Comparison of ENCODE assay signal across 37 cellular contexts in the genomic region with DNA sequence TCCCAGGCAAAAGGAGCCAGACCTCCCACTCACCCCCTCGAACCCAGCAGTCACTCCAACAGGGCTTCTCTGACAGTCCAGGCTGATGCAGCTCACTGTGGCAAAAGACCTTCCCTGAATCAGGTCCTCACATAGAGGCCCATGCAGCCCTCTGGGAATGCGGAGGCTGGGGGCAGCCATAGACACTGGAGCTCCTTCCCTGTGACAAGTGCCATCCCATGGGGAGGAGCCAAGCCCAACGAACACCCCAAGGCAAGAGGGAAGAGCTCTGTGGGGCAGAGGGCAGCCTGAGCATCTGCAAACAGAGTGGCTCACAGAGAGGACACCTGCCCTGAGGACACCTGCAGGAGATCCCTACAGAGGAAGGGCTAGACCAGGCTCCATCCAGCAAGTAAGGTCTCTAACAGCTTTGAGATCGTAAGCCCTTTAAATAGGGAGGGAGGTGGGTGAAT. TPM values are rescaled to one million over a fixed set of nuclear protein-coding genes. Genes with fewer than 3 reads are reported as not detected.
DNase-seq lines count a peak whose midpoint lies in the region; ATAC-seq, FAIRE-seq and TF ChIP-seq lines count a peak whose summit lies in the region.
"Had no signal": no experiment of that assay in that cellular context is flagged by ENCODE, and none has a peak within 500 bp of the region (broad histone marks: within the 10 kb centered on the region; RNA-seq: fewer than 3 reads in every experiment).

Gene LINC01488 (plus strand): TSS at position 271 of the 452 bp plus-strand sequence.

- H3K9ac ChIP-seq in kidney (ENCODE audit: low read length in 2 of 2) (no peak within 1 kb of the TSS), neural progenitor cell (no peak within 1 kb of the TSS)

- H3K27me3 ChIP-seq in right atrium auricular region (no peaks in the 10 kb centered on the region), neural progenitor cell (no peaks in the 10 kb centered on the region)
- H3K27me3 ChIP-seq: ascending aorta, sigmoid colon, SJSA1 had no signal

- no peak for ATAC-seq in Right ventricle myocardium inferior
- ATAC-seq: activated CD4-positive, alpha-beta T cell treated with anti-CD3 and anti-CD28 coated beads for 36 hours; activated CD8-positive, alpha-beta T cell treated with anti-CD3 and anti-CD28 coated beads, Interleukin-2, amount 10 ng/mL, durations not matched to agents 7 days and 5 days; effector memory CD8-positive, alpha-beta T cell; GM23338; K562 had no signal

- H3K4me1 Mint-ChIP-seq in neural progenitor cell (peaks cover 30% of the 10 kb centered on the region), type B pancreatic cell (ENCODE audit: unreplicated experiment) (peaks cover 9% of the 10 kb centered on the region)
- H3K4me1 Mint-ChIP-seq: activated CD4-positive, alpha-beta T cell treated with anti-CD3 and anti-CD28 coated beads for 36 hours; activated naive CD8-positive, alpha-beta T cell treated with anti-CD3 and anti-CD28 coated beads, Interleukin-2, amount 10 ng/mL, durations not matched to agents 7 days and 5 days; CD14-positive monocyte had no signal

- H3K27ac Mint-ChIP-seq in neural progenitor cell (peak within 1 kb of the TSS; percentile 93), type B pancreatic cell (no peak within 1 kb of the TSS)
- H3K27ac Mint-ChIP-seq: activated CD4-positive, alpha-beta T cell treated with anti-CD3 and anti-CD28 coated beads for 36 hours; activated CD8-positive, alpha-beta T cell treated with anti-CD3 and anti-CD28 coated beads, Interleukin-2, amount 10 ng/mL, durations not matched to agents 7 days and 5 days; activated naive CD8-positive, alpha-beta T cell treated with anti-CD3 and anti-CD28 coated beads, Interleukin-2, amount 10 ng/mL, durations not matched to agents 7 days and 5 days; effector memory CD8-positive, alpha-beta T cell; GM23338 had no signal

- intact Hi-C loops in Right ventricle myocardium inferior (cut with DNase I), result no loop called here
- intact Hi-C loops in kidney (cut with DNase I), result no loop called here

- DNase-seq in Right ventricle myocardium inferior (ENCODE audit: missing footprints), result peak; percentile 34
- DNase-seq in right atrium auricular region (ENCODE audit: low spot score), result no peak
- peak; percentile 19 for DNase-seq in kidney
- DNase-seq in neural progenitor cell (ENCODE audit: low spot score), result no peak
- no peak for DNase-seq in type B pancreatic cell (ENCODE audit: extremely low spot score, unreplicated experiment)
- no peak for DNase-seq in GM13976 (ENCODE audit: low spot score)
- DNase-seq in mucosa of gallbladder (ENCODE audit: low spot score), result no peak
- DNase-seq in stimulated activated naive CD4-positive, alpha-beta T cell treated with Interleukin-2 at 50 U/mL for 16 hours (lab: John Stamatoyannopoulos, UW), result no peak
- DNase-seq: 8988T; activated CD4-positive, alpha-beta T cell treated with anti-CD3 and anti-CD28 coated beads for 36 hours; activated CD8-positive, alpha-beta T cell treated with anti-CD3 and anti-CD28 coated beads, Interleukin-2, amount 10 ng/mL, durations not matched to agents 7 days and 5 days; activated effector memory CD4-positive, alpha-beta T cell treated with anti-CD3 and anti-CD28 coated beads, Interleukin-2, amount 50 U/mL, for 16 hours; activated naive CD8-positive, alpha-beta T cell treated with anti-CD3 and anti-CD28 coated beads, Interleukin-2, amount 10 ng/mL, durations not matched to agents 7 days and 5 days; effector memory CD8-positive, alpha-beta T cell; glutamatergic neuron; islet precursor cell; NCI-H1048; NCI-H446; NCI-H748 treated with DMSO at 0.1 percent for 48 hours; sigmoid colon; stimulated activated CD4-positive, alpha-beta T cell treated with anti-CD3 and anti-CD28 coated beads, Interleukin-4, amount 100 ng/mL, for 4 hours; T-helper 9 cell had no signal

- in situ Hi-C loops in GM13976 (cut with MboI; ENCODE audit: low sequenced_read_pairs, unreplicated experiment), result no loop called here

- no peaks in the 10 kb centered on the region for H3K36me3 Mint-ChIP-seq in neural progenitor cell
- no peaks in the 10 kb centered on the region for H3K36me3 Mint-ChIP-seq in type B pancreatic cell
- H3K36me3 Mint-ChIP-seq: activated naive CD8-positive, alpha-beta T cell treated with anti-CD3 and anti-CD28 coated beads, Interleukin-2, amount 10 ng/mL, durations not matched to agents 7 days and 5 days; CD14-positive monocyte had no signal

- no peak for FAIRE-seq in kidney (lab: Jason Lieb, UNC)
- FAIRE-seq: G401.6, K562, RCC 7860 had no signal

- H3K4me3 ChIP-seq in right atrium auricular region, result no peak within 1 kb of the TSS
- H3K4me3 ChIP-seq in kidney (ENCODE audit: low read length in 2 of 2), result no peak within 1 kb of the TSS
- H3K4me3 ChIP-seq in neural progenitor cell, result no peak within 1 kb of the TSS
- H3K4me3 ChIP-seq: ascending aorta, GM23338, K562, lung, sigmoid colon, SJSA1 had no signal

- H3K27ac ChIP-seq in right atrium auricular region (peak within 1 kb of the TSS in 1 of 2 donors; percentile 23), kidney (ENCODE audit: low read depth in 2 of 2, low read length in 2 of 2) (peak within 1 kb of the TSS in 1 of 2 donors; percentile 67), neural progenitor cell (no peak within 1 kb of the TSS)
- H3K27ac ChIP-seq: ascending aorta, sigmoid colon, SJSA1, VCaP had no signal

- H3K27me3 Mint-ChIP-seq in neural progenitor cell (ENCODE audit: insufficient read depth, low read depth) (no peaks in the 10 kb centered on the region), type B pancreatic cell (peaks cover 3% of the 10 kb centered on the region)
- H3K27me3 Mint-ChIP-seq: activated CD4-positive, alpha-beta T cell treated with anti-CD3 and anti-CD28 coated beads for 36 hours had no signal

- H3K9me3 ChIP-seq in right atrium auricular region (no peaks in the 10 kb centered on the region), kidney (ENCODE audit: control insufficient read depth in 1 of 2, low read length in 2 of 2) (no peaks in the 10 kb centered on the region), neural progenitor cell (ENCODE audit: low read depth) (no peaks in the 10 kb centered on the region)
- H3K9me3 ChIP-seq: ascending aorta, sigmoid colon, SJSA1 had no signal

- no peak within 1 kb of the TSS for H3K4me3 Mint-ChIP-seq in neural progenitor cell
- H3K4me3 Mint-ChIP-seq in type B pancreatic cell, result peak within 1 kb of the TSS; percentile 44
- H3K4me3 Mint-ChIP-seq: activated CD4-positive, alpha-beta T cell treated with anti-CD3 and anti-CD28 coated beads for 36 hours; activated CD8-positive, alpha-beta T cell treated with anti-CD3 and anti-CD28 coated beads, Interleukin-2, amount 10 ng/mL, durations not matched to agents 7 days and 5 days; activated naive CD8-positive, alpha-beta T cell treated with anti-CD3 and anti-CD28 coated beads, Interleukin-2, amount 10 ng/mL, durations not matched to agents 7 days and 5 days; CD14-positive monocyte; effector memory CD8-positive, alpha-beta T cell; GM23338 had no signal

- peaks cover 0 to 44% of the 10 kb centered on the region in 2 donors for H3K4me1 ChIP-seq in right atrium auricular region
- peaks cover 3 to 15% of the 10 kb centered on the region in 2 donors for H3K4me1 ChIP-seq in kidney (ENCODE audit: control insufficient read depth in 1 of 2, insufficient read depth in 1 of 2, low read depth in 1 of 2, low read length in 2 of 2)
- H3K4me1 ChIP-seq in neural progenitor cell, result peaks cover 30% of the 10 kb centered on the region

- no peak within 1 kb of the TSS for H2AFZ ChIP-seq in neural progenitor cell (replicated peaks)
- H2AFZ ChIP-seq: GM23338 had no signal

- no peaks in the 10 kb centered on the region for H4K20me1 ChIP-seq in neural progenitor cell (ENCODE audit: low read depth)

- H3K36me3 ChIP-seq in right atrium auricular region (no peaks in the 10 kb centered on the region), kidney (ENCODE audit: control insufficient read depth in 1 of 2, insufficient read depth in 2 of 2, low read length in 2 of 2) (no peaks in the 10 kb centered on the region), neural progenitor cell (no peaks in the 10 kb centered on the region)
- H3K36me3 ChIP-seq: ascending aorta, sigmoid colon, SJSA1 had no signal

- H3K4me2 ChIP-seq in neural progenitor cell, result no peak within 1 kb of the TSS
- H3K4me2 ChIP-seq: GM23338 had no signal

- TF ChIP-seq CTCF in right atrium auricular region (IDR thresholded peaks at IDR 0.05) (no peak), kidney (IDR thresholded peaks at IDR 0.05; ENCODE audit: borderline replicate concordance, extremely low read depth, insufficient read depth) (no peak), neural progenitor cell (IDR thresholded peaks at IDR 0.05) (no peak), type B pancreatic cell (conservative IDR thresholded peaks at IDR 0.05) (no peak), GM13976 (IDR thresholded peaks at IDR 0.05; ENCODE audit: borderline replicate concordance, control extremely low read depth, extremely low read depth, insufficient read depth, missing control alignments) (no peak)

- no peaks in the 10 kb centered on the region for H3F3A ChIP-seq in neural progenitor cell (ENCODE audit: low read depth)

- no peaks in the 10 kb centered on the region for H3K79me2 ChIP-seq in neural progenitor cell (ENCODE audit: low read depth)

- no peaks in the 10 kb centered on the region for H3K9me3 Mint-ChIP-seq in neural progenitor cell
- no peaks in the 10 kb centered on the region for H3K9me3 Mint-ChIP-seq in type B pancreatic cell
- H3K9me3 Mint-ChIP-seq: activated naive CD8-positive, alpha-beta T cell treated with anti-CD3 and anti-CD28 coated beads, Interleukin-2, amount 10 ng/mL, durations not matched to agents 7 days and 5 days; CD14-positive monocyte; effector memory CD8-positive, alpha-beta T cell; GM23338 had no signal

RNA-seq across cellular contexts. Expression of gene LINC01488, which starts in this region (rescaled TPM):
- total RNA-seq in Right ventricle myocardium inferior (0.08 TPM), right atrium auricular region (not detected), kidney (not detected), neural progenitor cell (ENCODE audit: low replicate concordance) (0.09 TPM in 1 of 2 replicates, not detected in the other), type B pancreatic cell (ENCODE audit: low replicate concordance) (not detected in 2 replicates), mucosa of gallbladder (not detected)
- not detected for polyA plus RNA-seq in kidney (ENCODE audit: insufficient read depth, low read depth, low replicate concordance)
- total RNA-seq: activated CD4-positive, alpha-beta T cell treated with anti-CD3 and anti-CD28 coated beads for 36 hours; activated CD8-positive, alpha-beta T cell treated with anti-CD3 and anti-CD28 coated beads, Interleukin-2, amount 10 ng/mL, durations not matched to agents 7 days and 5 days; activated naive CD8-positive, alpha-beta T cell treated with anti-CD3 and anti-CD28 coated beads, Interleukin-2, amount 10 ng/mL, durations not matched to agents 7 days and 5 days; ascending aorta; epithelial cell of proximal tubule; GM23338; HT1080; K562; lung; mononuclear cell; subcutaneous adipose tissue; urinary bladder had no signal
- polyA plus RNA-seq: CD14-positive monocyte, GM23338, K562, lung, neural cell, sigmoid colon had no signal

Comparison
In these comparisons a context has a peak if more than half of its experiments do, and no peak if none do; other contexts are left out.
1. Peak in DNase-seq in Right ventricle myocardium inferior; RNA of the gene not detected or under 1 TPM.
2. Peak in DNase-seq in kidney; RNA of the gene not detected or under 1 TPM.